Comparison of ENCODE assay signal across 29 cellular contexts in the genomic region with DNA sequence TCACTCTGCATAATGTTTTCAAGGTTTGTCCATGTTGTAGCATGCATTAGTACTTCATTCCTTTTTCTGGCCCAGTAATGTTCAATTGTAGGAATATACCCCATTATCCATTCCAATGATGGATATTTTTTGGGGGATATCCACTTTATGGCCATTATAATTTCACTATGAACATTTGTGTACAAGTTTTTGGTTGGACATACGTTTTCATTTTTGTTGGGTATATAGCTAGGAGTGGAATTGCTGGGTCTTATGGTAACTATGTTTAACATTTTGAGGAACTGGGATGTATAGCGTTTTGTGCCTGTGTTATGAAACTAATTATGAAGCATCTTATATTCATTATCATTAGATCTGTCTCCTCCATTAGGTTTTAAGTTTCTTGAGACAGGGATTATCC.
"Had no signal": no experiment of that assay in that cellular context is flagged by ENCODE, and none has a peak within 500 bp of the region (broad histone marks: within the 10 kb centered on the region; RNA-seq: fewer than 3 reads in every experiment).

No MANE protein-coding gene starts in this region.

- ATAC-seq: activated CD4-positive, CD25-positive, alpha-beta regulatory T cell treated with anti-CD3 and anti-CD28 coated beads, Interleukin-2, amount 50 U/mL, for 24 hours; activated CD8-positive, alpha-beta T cell treated with anti-CD3 and anti-CD28 coated beads for 36 hours; activated T-cell treated with anti-CD3 and anti-CD28 coated beads, Interleukin-2, amount 50 U/mL, for 4 hours; activated T-helper 17 cell treated with anti-CD3 and anti-CD28 coated beads, Interleukin-2, amount 50 U/mL, for 72 hours; effector memory CD8-positive, alpha-beta T cell; gastroesophageal sphincter had no signal

- H3K9me3 ChIP-seq: esophagus squamous epithelium, gastroesophageal sphincter had no signal

- H3K27ac ChIP-seq: brain microvascular endothelial cell, epithelial cell of prostate, esophagus squamous epithelium, gastroesophageal sphincter, VCaP had no signal

- H3K27me3 ChIP-seq: brain microvascular endothelial cell, gastroesophageal sphincter had no signal

- H3K36me3 ChIP-seq: brain microvascular endothelial cell, esophagus squamous epithelium, gastroesophageal sphincter had no signal

- H3K4me1 ChIP-seq: esophagus squamous epithelium, gastroesophageal sphincter had no signal

- H3K27ac Mint-ChIP-seq: activated B cell treated with CpG ODN at 0.5 μM for 24 hours; activated CD8-positive, alpha-beta T cell treated with anti-CD3 and anti-CD28 coated beads for 36 hours; activated naive CD8-positive, alpha-beta T cell; activated T-helper 17 cell treated with anti-CD3 and anti-CD28 coated beads, Interleukin-2, amount 50 U/mL, for 72 hours; effector memory CD8-positive, alpha-beta T cell had no signal

- H3K27me3 Mint-ChIP-seq: activated B cell treated with CpG ODN at 0.5 μM for 24 hours; activated CD8-positive, alpha-beta T cell treated with anti-CD3 and anti-CD28 coated beads for 36 hours; activated naive CD8-positive, alpha-beta T cell; activated T-helper 17 cell treated with anti-CD3 and anti-CD28 coated beads, Interleukin-2, amount 50 U/mL, for 72 hours had no signal

- H3K9me3 Mint-ChIP-seq: activated B cell treated with CpG ODN at 0.5 μM for 24 hours; activated CD8-positive, alpha-beta T cell treated with anti-CD3 and anti-CD28 coated beads for 36 hours; activated T-cell treated with anti-CD3 and anti-CD28 coated beads, Interleukin-2, amount 50 U/mL, for 4 hours; activated T-helper 17 cell treated with anti-CD3 and anti-CD28 coated beads, Interleukin-2, amount 50 U/mL, for 72 hours; effector memory CD8-positive, alpha-beta T cell had no signal

- DNase-seq: activated B cell treated with CpG ODN at 0.5 μM for 24 hours; activated CD4-positive, alpha-beta T cell treated with anti-CD3 and anti-CD28 coated beads for 48 hours; activated CD4-positive, alpha-beta T cell treated with anti-CD3 and anti-CD28 coated beads, Interleukin-2, amount 50 U/mL, for 1 hour; activated CD4-positive, alpha-beta T cell treated with anti-CD3 and anti-CD28 coated beads, Interleukin-2, amount 50 U/mL, for 48 hours; activated CD8-positive, alpha-beta memory T cell treated with anti-CD3 and anti-CD28 coated beads for 24 hours; activated CD8-positive, alpha-beta T cell treated with anti-CD3 and anti-CD28 coated beads for 36 hours; activated effector memory CD4-positive, alpha-beta T cell treated with Interleukin-2 at 50 U/mL for 16 hours; activated gamma-delta T cell treated with Interleukin-2 at 50 U/mL for 16 hours; activated naive CD4-positive, alpha-beta T cell treated with anti-CD3 and anti-CD28 coated beads, Interleukin-2, amount 50 U/mL, for 16 hours; activated naive CD4-positive, alpha-beta T cell treated with Interleukin-2 at 50 U/mL for 16 hours; activated T-cell treated with anti-CD3 and anti-CD28 coated beads, Interleukin-2, amount 50 U/mL, for 4 hours; amniotic stem cell; anterior cingulate cortex; brain microvascular endothelial cell; caudate nucleus; cortex of kidney; dermis blood vessel endothelial cell; effector CD4-positive, alpha-beta T cell; effector memory CD8-positive, alpha-beta T cell; esophagus squamous epithelium; foreskin melanocyte; head of caudate nucleus; T-helper 2 cell had no signal

- H3K4me3 Mint-ChIP-seq: activated B cell treated with CpG ODN at 0.5 μM for 24 hours; activated CD8-positive, alpha-beta T cell treated with anti-CD3 and anti-CD28 coated beads for 36 hours; activated naive CD8-positive, alpha-beta T cell; activated T-cell treated with anti-CD3 and anti-CD28 coated beads, Interleukin-2, amount 50 U/mL, for 4 hours; activated T-helper 17 cell treated with anti-CD3 and anti-CD28 coated beads, Interleukin-2, amount 50 U/mL, for 72 hours; effector memory CD8-positive, alpha-beta T cell had no signal

- H3K4me3 ChIP-seq: esophagus squamous epithelium, gastroesophageal sphincter had no signal

- H3K4me1 Mint-ChIP-seq: activated T-helper 17 cell treated with anti-CD3 and anti-CD28 coated beads, Interleukin-2, amount 50 U/mL, for 72 hours had no signal
